In the genomic region with DNA sequence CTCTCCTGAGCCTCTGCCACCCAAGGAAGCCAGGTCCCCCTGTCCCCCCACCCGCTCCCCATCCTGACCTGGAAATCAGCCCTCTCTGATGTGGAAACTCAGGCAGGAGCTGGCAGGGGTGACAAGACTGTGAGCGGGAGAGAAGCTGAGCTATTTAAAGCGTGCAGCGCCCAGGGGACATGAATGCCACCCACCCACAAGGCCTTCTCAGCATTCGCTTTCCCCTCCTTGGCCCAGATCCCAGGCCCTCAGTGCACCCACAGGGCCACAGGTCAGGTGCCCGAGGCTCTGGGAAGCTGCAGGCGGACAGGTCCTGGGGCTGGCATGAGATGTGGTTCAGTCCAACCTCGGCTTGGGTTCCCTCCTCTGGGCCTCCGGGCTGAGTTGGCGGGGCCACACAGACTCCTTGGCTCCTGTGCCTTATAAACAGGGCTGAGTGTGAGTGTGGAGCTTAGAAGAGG, we compare ENCODE assay signal across 10 cellular contexts.
DNase-seq lines count a peak whose midpoint lies in the region; ATAC-seq and TF ChIP-seq lines count a peak whose summit lies in the region.
"Had no signal": no experiment of that assay in that cellular context is flagged by ENCODE, and none has a peak within 500 bp of the region (broad histone marks: within the 10 kb centered on the region; RNA-seq: fewer than 3 reads in every experiment).

No MANE protein-coding gene starts in this region.

- TF ChIP-seq EP300 in ovary (IDR thresholded peaks at IDR 0.05): no peak

- DNase-seq in heart right ventricle: peak; percentile 69 to 75
- peak in 3 of 5 donors; percentile 33 to 51 (median 49) for DNase-seq in ovary
- DNase-seq in uterus: peak in 1 of 2 donors; percentile 43
- no peak for DNase-seq in SHP77 (lab: John Stamatoyannopoulos, UW)
- no peak for DNase-seq in NCI-H2196 (lab: John Stamatoyannopoulos, UW; ENCODE audit: unreplicated experiment)
- DNase-seq in mesenteric fat pad (ENCODE audit: low spot score): no peak
- DNase-seq: dermis blood vessel endothelial cell, NCI-H1436 treated with DMSO at 0.1 percent for 48 hours, T1000 had no signal

- H3K36me3 ChIP-seq in heart right ventricle: peaks cover 0 to 16% (median 0%) of the 10 kb centered on the region in 9 donors
- no peaks in the 10 kb centered on the region for H3K36me3 ChIP-seq in ovary
- no peaks in the 10 kb centered on the region for H3K36me3 ChIP-seq in uterus

- intact Hi-C loops in heart right ventricle (cut with DNase I) (loop anchor here in 5 of 10 donors (5.0 to 10.0 kb wide), 7 partner anchors 60 to 395 kb away; no protein-coding TSS in a partner anchor), ovary (cut with DNase I) (loop anchor here in 2 of 4 donors (10.0 kb wide), 1 partner anchor 162 kb away; no protein-coding TSS in a partner anchor), uterus (cut with DNase I; ENCODE audit: low total_unique reads) (no loop called here)

- peak; percentile 9 to 66 (median 50) for ATAC-seq in heart right ventricle

- TF ChIP-seq CTCF in VCaP (conservative IDR thresholded peaks at IDR 0.05) (no peak), heart right ventricle (IDR thresholded peaks at IDR 0.05) (no peak), ovary (IDR thresholded peaks at IDR 0.05) (no peak), uterus (IDR thresholded peaks at IDR 0.05) (no peak)

- H3K27ac ChIP-seq in VCaP: peak overlapping the region; percentile 46; the same call in 1 of the 2 replicates
- H3K27ac ChIP-seq in heart right ventricle: peak overlapping the region; percentile 88 to 99 (median 92)
- H3K27ac ChIP-seq in ovary: peak overlapping the region; percentile 42 to 86
- H3K27ac ChIP-seq in uterus: peak overlapping the region; percentile 69 to 72

- H3K4me1 ChIP-seq in heart right ventricle (peaks cover 41 to 97% (median 74%) of the 10 kb centered on the region in 9 donors), ovary (ENCODE audit: insufficient read depth) (peaks cover 30% of the 10 kb centered on the region), uterus (peaks cover 0 to 30% of the 10 kb centered on the region in 2 donors)

- H3K9me3 ChIP-seq in heart right ventricle (no peaks in the 10 kb centered on the region), ovary (no peaks in the 10 kb centered on the region), uterus (no peaks in the 10 kb centered on the region)

- no peak for TF ChIP-seq POLR2A in ovary (IDR thresholded peaks at IDR 0.05)
- no peak for TF ChIP-seq POLR2A in uterus (IDR thresholded peaks at IDR 0.05)

- H3K27me3 ChIP-seq in heart right ventricle (no peaks in the 10 kb centered on the region), ovary (no peaks in the 10 kb centered on the region), uterus (no peaks in the 10 kb centered on the region)

- 40 to 56% methylated on average over 10 of the region's 10 CpGs for WGBS in heart right ventricle, 2 donors
- 68 to 77% (median 75%) methylated on average over 10 of the region's 10 CpGs for WGBS in ovary, 3 donors

- peak overlapping the region in 1 of 10 donors; percentile 16 for H3K4me3 ChIP-seq in heart right ventricle
- H3K4me3 ChIP-seq in ovary: no peak overlapping the region
- H3K4me3 ChIP-seq in uterus: no peak overlapping the region

Comparison
In these comparisons a context has a peak if more than half of its experiments do, and no peak if none do; other contexts are left out.
1. DNase-seq: peak in heart right ventricle (2 of 2) and ovary (3 of 5); none in SHP77 (0 of 2), NCI-H2196 (single experiment) and mesenteric fat pad (single experiment).
2. Peak in every context shown above with its lines, with median percentiles within 50 percentile points of each other: H3K27ac ChIP-seq.